Comparison of ENCODE assay signal across 29 cellular contexts in genomic region chr6:139006470-139006869, GRCh38.
"Had no signal": no experiment of that assay in that cellular context is flagged by ENCODE, and none has a peak within 500 bp of the region (broad histone marks: within the 10 kb centered on the region; RNA-seq: fewer than 3 reads in every experiment).

No MANE protein-coding gene starts in this region.

- H3K27me3 Mint-ChIP-seq: stimulated activated naive B cell treated with anti-CD40 and anti-IgM and Interleukin-4, amounts not matched to agents 10 μg/mL and 1 μg/mL and 100 μg/mL, for 72 hours had no signal

- DNase-seq: hypothalamus; immature natural killer cell; kidney; left ventricle myocardium superior; lower lobe of right lung; mammary epithelial cell; mesenchymal stem cell; naive thymus-derived CD8-positive, alpha-beta T cell; occipital lobe; stimulated activated CD4-positive, alpha-beta T cell treated with anti-CD3 and anti-CD28 coated beads, Interleukin-12 subunit alpha, Interleukin-12 subunit beta, amount 100 ng/mL, for 4 hours; stimulated activated CD4-positive, alpha-beta T cell treated with anti-CD3 and anti-CD28 coated beads, Interleukin-15, amount 100 ng/mL, for 24 hours; stimulated activated CD4-positive, alpha-beta T cell treated with anti-CD3 and anti-CD28 coated beads, Interleukin-2, amount 100 ng/mL, for 24 hours; stimulated activated CD4-positive, alpha-beta T cell treated with anti-CD3 and anti-CD28 coated beads, Interleukin-4, amount 100 ng/mL, for 1 hour; stimulated activated naive B cell treated with anti-CD40 and anti-IgM and Interleukin-4, amounts not matched to agents 10 μg/mL and 1 μg/mL and 100 μg/mL, for 72 hours; stimulated activated naive CD8-positive, alpha-beta T cell treated with anti-CD3 and anti-CD28 coated beads, Interleukin-15, Interleukin-2, amounts not matched to agents 100 U/mL and 50 U/mL, for 24 hours; stomach; testis; thyroid gland; transverse colon; upper lobe of left lung had no signal

- H3K79me2 ChIP-seq: parathyroid adenoma had no signal

- H3K9me3 Mint-ChIP-seq: immature natural killer cell; naive thymus-derived CD8-positive, alpha-beta T cell; nephron; neural crest cell had no signal

- H2AFZ ChIP-seq: parathyroid adenoma had no signal

- H3K9ac ChIP-seq: parathyroid adenoma had no signal

- H3K27ac Mint-ChIP-seq: naive thymus-derived CD8-positive, alpha-beta T cell; nephron; stimulated activated naive B cell treated with anti-CD40 and anti-IgM and Interleukin-4, amounts not matched to agents 10 μg/mL and 1 μg/mL and 100 μg/mL, for 72 hours had no signal

- H3K4me3 ChIP-seq: lower lobe of right lung, right atrium auricular region, skin epidermis, stomach, testis, thyroid gland, transverse colon, upper lobe of left lung, vagina had no signal

- H3K27me3 ChIP-seq: neutrophil, right atrium auricular region, stomach, testis, thyroid gland, transverse colon, upper lobe of left lung, vagina had no signal

- H3K36me3 Mint-ChIP-seq: immature natural killer cell; naive thymus-derived CD8-positive, alpha-beta T cell had no signal

- H3K36me3 ChIP-seq: lower lobe of right lung, neutrophil, right atrium auricular region, stomach, thyroid gland, transverse colon, upper lobe of left lung, vagina had no signal

- H3K27ac ChIP-seq: lower lobe of right lung, neutrophil, parathyroid adenoma, right atrium auricular region, skin epidermis, stomach, testis, thyroid gland, transverse colon, upper lobe of left lung, vagina had no signal

- ATAC-seq: left ventricle myocardium superior; lower lobe of right lung; naive thymus-derived CD8-positive, alpha-beta T cell; sciatic nerve; stimulated activated naive B cell treated with anti-CD40 and anti-IgM and Interleukin-4, amounts not matched to agents 10 μg/mL and 1 μg/mL and 100 μg/mL, for 72 hours; stimulated activated naive CD8-positive, alpha-beta T cell treated with anti-CD3 and anti-CD28 coated beads, Interleukin-15, Interleukin-2, amounts not matched to agents 100 U/mL and 50 U/mL, for 24 hours had no signal

- H3K4me3 Mint-ChIP-seq: immature natural killer cell; naive thymus-derived CD8-positive, alpha-beta T cell; nephron; neural crest cell; stimulated activated naive B cell treated with anti-CD40 and anti-IgM and Interleukin-4, amounts not matched to agents 10 μg/mL and 1 μg/mL and 100 μg/mL, for 72 hours had no signal

- FAIRE-seq: islet of Langerhans, kidney had no signal

- H3K9me3 ChIP-seq: lower lobe of right lung, neutrophil, right atrium auricular region, stomach, testis, thyroid gland, transverse colon, upper lobe of left lung, vagina had no signal

- H3K4me1 Mint-ChIP-seq: immature natural killer cell, nephron had no signal

- H3K4me1 ChIP-seq: lower lobe of right lung, parathyroid adenoma, right atrium auricular region, stomach, testis, thyroid gland, transverse colon, upper lobe of left lung, vagina had no signal
